In genomic region chr2:218659258-218659987, GRCh38 we compare ENCODE assay signal across 8 cellular contexts. TPM values are rescaled to one million over a fixed set of nuclear protein-coding genes. Genes with fewer than 3 reads are reported as not detected.
DNase-seq lines count a peak whose midpoint lies in the region; ATAC-seq and TF ChIP-seq lines count a peak whose summit lies in the region.

BCS1L (plus strand) TSS chr2:218659683; CDS start chr2:218660988, 1,305 bp downstream.
ZNF142 (minus strand) TSS chr2:218659623; CDS start chr2:218656429, 3,194 bp downstream.

- peak within 1 kb of the TSS; percentile 60 for H3K4me3 ChIP-seq in mucosa of descending colon

- peaks cover 6% of the 10 kb centered on the region for H3K36me3 ChIP-seq in mucosa of descending colon (ENCODE audit: low read depth)

- no peak for TF ChIP-seq RAD21 in Ishikawa (IDR thresholded peaks at IDR 0.05; ENCODE audit: low read depth)

- DNase-seq in DMS 273 treated with DMSO at 0.1 percent for 48 hours (lab: John Stamatoyannopoulos, UW) (peak; percentile 85), OCI-M2 (lab: John Stamatoyannopoulos, UW; ENCODE audit: unreplicated experiment) (peak; percentile 53), activated T-cell treated with anti-CD3 and anti-CD28 coated beads for 24 hours (ENCODE audit: low read depth) (peak; percentile 95), epithelial cell of prostate (ENCODE audit: low read depth, low spot score) (peak; percentile 33), mucosa of descending colon (peak; percentile 95 to 98 (median 95))
- DNase-seq in stimulated activated CD8-positive, alpha-beta memory T cell treated with anti-CD3 and anti-CD28 coated beads, Interleukin-4, amount 100 ng/mL, for 1 hour (ENCODE audit: low read depth in 2 of 2, low spot score in 1 of 2), result peak; percentile 74 to 81

- TF ChIP-seq EP300 in Ishikawa (IDR thresholded peaks at IDR 0.05; ENCODE audit: borderline replicate concordance), result peak; percentile 41; the same call in 1 of the 2 replicates

- intact Hi-C loops in mucosa of descending colon (cut with DNase I, micrococcal nuclease), result no loop called here

- H3K4me1 ChIP-seq in mucosa of descending colon (ENCODE audit: low read depth), result peaks cover 3% of the 10 kb centered on the region

- ATAC-seq in GM21529 (IDR thresholded peaks at IDR 0.05; ENCODE audit: unreplicated experiment) (peak; percentile 96), mucosa of descending colon (peak; percentile 98)

- TF ChIP-seq CTCF in mucosa of descending colon (IDR thresholded peaks at IDR 0.05), result no peak

- H3K27ac ChIP-seq in epithelial cell of prostate, result peak within 1 kb of the TSS; percentile 64

- H3K9me3 ChIP-seq in mucosa of descending colon, result no peaks in the 10 kb centered on the region

TF ChIP-seq in Ishikawa, 13 proteins besides CTCF, POLR2A, EP300 and RAD21:
- TF ChIP-seq TAF1 (IDR thresholded peaks at IDR 0.05; ENCODE audit: low read depth), result peak; percentile 55
- TF ChIP-seq, protein P1, sequence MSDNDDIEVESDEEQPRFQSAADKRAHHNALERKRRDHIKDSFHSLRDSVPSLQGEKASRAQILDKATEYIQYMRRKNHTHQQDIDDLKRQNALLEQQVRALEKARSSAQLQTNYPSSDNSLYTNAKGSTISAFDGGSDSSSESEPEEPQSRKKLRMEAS (IDR thresholded peaks at IDR 0.05), result peak; percentile 97
- no peak; the same call in 1 of the 2 replicates for TF ChIP-seq TCF12 (IDR thresholded peaks at IDR 0.05; ENCODE audit: low read depth)
- TF ChIP-seq ZBTB7A (IDR thresholded peaks at IDR 0.05; ENCODE audit: low read depth), result no peak
- TF ChIP-seq, protein P2, sequence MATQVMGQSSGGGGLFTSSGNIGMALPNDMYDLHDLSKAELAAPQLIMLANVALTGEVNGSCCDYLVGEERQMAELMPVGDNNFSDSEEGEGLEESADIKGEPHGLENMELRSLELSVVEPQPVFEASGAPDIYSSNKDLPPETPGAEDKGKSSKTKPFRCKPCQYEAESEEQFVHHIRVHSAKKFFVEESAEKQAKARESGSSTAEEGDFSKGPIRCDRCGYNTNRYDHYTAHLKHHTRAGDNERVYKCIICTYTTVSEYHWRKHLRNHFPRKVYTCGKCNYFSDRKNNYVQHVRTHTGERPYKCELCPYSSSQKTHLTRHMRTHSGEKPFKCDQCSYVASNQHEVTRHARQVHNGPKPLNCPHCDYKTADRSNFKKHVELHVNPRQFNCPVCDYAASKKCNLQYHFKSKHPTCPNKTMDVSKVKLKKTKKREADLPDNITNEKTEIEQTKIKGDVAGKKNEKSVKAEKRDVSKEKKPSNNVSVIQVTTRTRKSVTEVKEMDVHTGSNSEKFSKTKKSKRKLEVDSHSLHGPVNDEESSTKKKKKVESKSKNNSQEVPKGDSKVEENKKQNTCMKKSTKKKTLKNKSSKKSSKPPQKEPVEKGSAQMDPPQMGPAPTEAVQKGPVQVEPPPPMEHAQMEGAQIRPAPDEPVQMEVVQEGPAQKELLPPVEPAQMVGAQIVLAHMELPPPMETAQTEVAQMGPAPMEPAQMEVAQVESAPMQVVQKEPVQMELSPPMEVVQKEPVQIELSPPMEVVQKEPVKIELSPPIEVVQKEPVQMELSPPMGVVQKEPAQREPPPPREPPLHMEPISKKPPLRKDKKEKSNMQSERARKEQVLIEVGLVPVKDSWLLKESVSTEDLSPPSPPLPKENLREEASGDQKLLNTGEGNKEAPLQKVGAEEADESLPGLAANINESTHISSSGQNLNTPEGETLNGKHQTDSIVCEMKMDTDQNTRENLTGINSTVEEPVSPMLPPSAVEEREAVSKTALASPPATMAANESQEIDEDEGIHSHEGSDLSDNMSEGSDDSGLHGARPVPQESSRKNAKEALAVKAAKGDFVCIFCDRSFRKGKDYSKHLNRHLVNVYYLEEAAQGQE (IDR thresholded peaks at IDR 0.05; ENCODE audit: low read depth), result no peak
- peak; percentile 33; the same call in 1 of the 2 replicates for TF ChIP-seq CREB1 (IDR thresholded peaks at IDR 0.05; ENCODE audit: low read depth)
- no peak for TF ChIP-seq CEBPB (IDR thresholded peaks at IDR 0.05)
- TF ChIP-seq EGR1 (IDR thresholded peaks at IDR 0.05), result no peak; the same call in 1 of the 2 replicates
- no peak for TF ChIP-seq TEAD4 (IDR thresholded peaks at IDR 0.05)
- TF ChIP-seq FOXM1 (IDR thresholded peaks at IDR 0.05; ENCODE audit: borderline replicate concordance, low read depth), result no peak; the same call in 1 of the 2 replicates
- no peak for TF ChIP-seq NFIC (IDR thresholded peaks at IDR 0.05)
- TF ChIP-seq YY1 (IDR thresholded peaks at IDR 0.05; ENCODE audit: low read depth), result peak; percentile 47; the same call in 1 of the 2 replicates
- TF ChIP-seq USF1 (IDR thresholded peaks at IDR 0.05), result peak; percentile 29; the same call in 1 of the 2 replicates

RNA-seq across cellular contexts. Expression of gene BCS1L, which starts in this region (rescaled TPM):
- total RNA-seq in mucosa of descending colon, result 10 to 100 TPM; 32.9 to 54.0 (median 39.8) TPM

RNA-seq across cellular contexts. Expression of gene ZNF142, which starts in this region (rescaled TPM):
- 10 to 100 TPM; 16.4 to 25.0 (median 19.7) TPM for total RNA-seq in mucosa of descending colon

Comparison
In these comparisons a context has a peak if more than half of its experiments do, and no peak if none do; other contexts are left out.
1. Peak in every context shown above with its lines: DNase-seq, ATAC-seq, H3K4me3 ChIP-seq and H3K27ac ChIP-seq.
2. DNase-seq: peak in every context shown above with its lines; median percentile 95 in activated T-cell treated with anti-CD3 and anti-CD28 coated beads for 24 hours; 95 in mucosa of descending colon; 85 in DMS 273 treated with DMSO at 0.1 percent for 48 hours; 78 in stimulated activated CD8-positive, alpha-beta memory T cell treated with anti-CD3 and anti-CD28 coated beads, Interleukin-4, amount 100 ng/mL, for 1 hour; 53 in OCI-M2; 33 in epithelial cell of prostate.